11 cellular contexts compared by ENCODE assay signal in genomic region chr11:68398870-68399865, GRCh38.
A peak's percentile ranks its signal among the peaks of the same experiment; 100 is the strongest.
DNase-seq lines count a peak whose midpoint lies in the region; ATAC-seq, FAIRE-seq and TF ChIP-seq lines count a peak whose summit lies in the region.
"Had no signal": no experiment of that assay in that cellular context is flagged by ENCODE, and none has a peak within 500 bp of the region (broad histone marks: within the 10 kb centered on the region; RNA-seq: fewer than 3 reads in every experiment).

No MANE protein-coding gene starts in this region.

- no peak overlapping the region for H2AFZ ChIP-seq in HepG2 (ENCODE audit: low read length)
- no peak overlapping the region for H2AFZ ChIP-seq in osteoblast (ENCODE audit: low read length)

- no peak for TF ChIP-seq POLR2A in HepG2 (IDR thresholded peaks at IDR 0.05; ENCODE audit: insufficient read depth in 1 of 2, low read depth in 2 of 2, low read length in 2 of 2)

- in situ Hi-C loops in HepG2 (cut with HindIII; ENCODE audit: extremely low pct_ligation_motif_present, low pct_unique_long_range_greater_than_20kb) = no loop called here

- TF ChIP-seq EP300 in HepG2 (IDR thresholded peaks at IDR 0.05; ENCODE audit: low read depth in 2 of 2, low read length in 2 of 2) (no peak), HepG2 (CRISPR knock-in tag; IDR thresholded peaks at IDR 0.05; ENCODE audit: borderline replicate concordance) (no peak)

- H4K20me1 ChIP-seq in HepG2 (ENCODE audit: insufficient read depth, low read length) = peaks cover 16% of the 10 kb centered on the region; the same call in 1 of the 2 replicates
- H4K20me1 ChIP-seq in osteoblast (ENCODE audit: insufficient read depth, low read length) = peaks cover 8% of the 10 kb centered on the region

- TF ChIP-seq RAD21 in liver (IDR thresholded peaks at IDR 0.05) = no peak
- TF ChIP-seq RAD21 in HepG2 (CRISPR knock-in tag; IDR thresholded peaks at IDR 0.05) = no peak

- peaks cover 4 to 28% (median 20%) of the 10 kb centered on the region in 4 donors for H3K4me1 ChIP-seq in liver (ENCODE audit: control insufficient read depth in 4 of 4, insufficient read depth in 4 of 4, low read length in 3 of 4)
- H3K4me1 ChIP-seq in HepG2 (ENCODE audit: insufficient read depth, low read length) = peaks cover 12% of the 10 kb centered on the region; the same call in 1 of the 2 replicates
- H3K4me1 ChIP-seq in osteoblast (ENCODE audit: insufficient read depth, low read length) = no peaks in the 10 kb centered on the region
- H3K4me1 ChIP-seq: A549 had no signal

- TF ChIP-seq CTCF in liver (IDR thresholded peaks at IDR 0.05; ENCODE audit: low read depth, low read length, missing input control) (no peak), HepG2 (CRISPR knock-in tag; IDR thresholded peaks at IDR 0.05) (no peak), osteoblast (IDR thresholded peaks at IDR 0.05; ENCODE audit: extremely low read depth, low read depth, low read length) (no peak)

- H3K36me3 ChIP-seq in liver (ENCODE audit: control insufficient read depth in 4 of 4, insufficient read depth in 3 of 4, low read depth in 1 of 4, low read length in 3 of 4) = peaks cover 4 to 35% (median 11%) of the 10 kb centered on the region in 4 donors
- peaks cover 26 to 63% of the 10 kb centered on the region in 2 experiments; a peak in 4 of 5 replicates for H3K36me3 ChIP-seq in HepG2 (replicated peaks in 1 of 2; ENCODE audit: control insufficient read depth in 1 of 2, insufficient read depth in 2 of 2, low read length in 2 of 2)
- peaks cover 5% of the 10 kb centered on the region for H3K36me3 ChIP-seq in osteoblast (ENCODE audit: insufficient read depth, low read length)

- intact Hi-C loops in HepG2 (cut with micrococcal nuclease; ENCODE audit: unreplicated experiment) (no loop called here), Right ventricle myocardium superior (cut with DNase I) (loop anchor here (5.0 kb wide), 1 partner anchor 142 kb away; no protein-coding TSS in a partner anchor)

- H3K4me2 ChIP-seq in HepG2 (ENCODE audit: low read depth, low read length) (no peak overlapping the region), osteoblast (ENCODE audit: insufficient read depth, low read length) (no peak overlapping the region)
- H3K4me2 ChIP-seq: A549 had no signal

- no peak for DNase-seq in HepG2 (ENCODE audit: low spot score)
- DNase-seq in Right ventricle myocardium superior = peak; percentile 86
- DNase-seq in osteoblast (ENCODE audit: insufficient read length, low spot score, missing footprints) = peak; percentile 67
- DNase-seq in NCI-H510A (lab: John Stamatoyannopoulos, UW) = no peak
- DNase-seq in NCI-H345 (lab: John Stamatoyannopoulos, UW) = no peak
- no peak for DNase-seq in NCI-H510A treated with DMSO at 0.1 percent for 48 hours (lab: John Stamatoyannopoulos, UW)
- DNase-seq: activated effector memory CD4-positive, alpha-beta T cell treated with anti-CD3 and anti-CD28 coated beads, Interleukin-2, amount 50 U/mL, for 16 hours; NCI-H2107 had no signal

- H3K9ac ChIP-seq in liver (ENCODE audit: low read depth in 1 of 2, low read length in 2 of 2) (no peak overlapping the region), HepG2 (ENCODE audit: insufficient read depth, low read depth, low read length) (no peak overlapping the region)

- H3K4me3 ChIP-seq in liver (ENCODE audit: low read depth in 1 of 3, low read length in 3 of 3) = no peak overlapping the region
- H3K4me3 ChIP-seq in HepG2 (replicated peaks in 1 of 3; ENCODE audit: insufficient read depth in 1 of 3, low read depth in 2 of 3, low read length in 3 of 3) = no peak overlapping the region
- no peak overlapping the region for H3K4me3 ChIP-seq in osteoblast (ENCODE audit: insufficient read depth, low read length)
- H3K4me3 ChIP-seq: A549 had no signal

- ATAC-seq in HepG2 = no peak
- peak; percentile 90 for ATAC-seq in Right ventricle myocardium superior (ENCODE audit: poor library complexity)
- ATAC-seq in GM21360 (IDR thresholded peaks at IDR 0.05; ENCODE audit: unreplicated experiment) = no peak

- H3K9me3 ChIP-seq in liver (ENCODE audit: control insufficient read depth in 4 of 4, low read length in 3 of 4) (no peaks in the 10 kb centered on the region), HepG2 (ENCODE audit: low read length) (no peaks in the 10 kb centered on the region), osteoblast (ENCODE audit: low read depth, low read length) (no peaks in the 10 kb centered on the region)
- H3K9me3 ChIP-seq: A549 had no signal

- WGBS in liver = 58% methylated on average over 19 of the region's 19 CpGs
- 96% methylated on average over 18 of the region's 19 CpGs for WGBS in HepG2 (ENCODE audit: low lambda C conversion rate)

- POLR2A ChIA-PET in HepG2 (lab: Yijun Ruan, JAX) = no interaction called here

- no peaks in the 10 kb centered on the region for H3K27me3 ChIP-seq in liver (ENCODE audit: control insufficient read depth in 4 of 4, insufficient read depth in 4 of 4, low read length in 3 of 4)
- H3K27me3 ChIP-seq in HepG2 (ENCODE audit: control insufficient read depth in 1 of 2, insufficient read depth in 2 of 2, low read length in 2 of 2) = no peaks in the 10 kb centered on the region
- no peaks in the 10 kb centered on the region for H3K27me3 ChIP-seq in osteoblast (ENCODE audit: insufficient read depth, low read length)

- H3K79me2 ChIP-seq in HepG2 (ENCODE audit: insufficient read depth, low read length) = peaks cover 5% of the 10 kb centered on the region
- H3K79me2 ChIP-seq in osteoblast (ENCODE audit: insufficient read depth, low read length) = no peaks in the 10 kb centered on the region

- H3K27ac ChIP-seq in liver (ENCODE audit: low read depth in 1 of 2, low read length in 2 of 2) = peak overlapping the region; percentile 28 to 59
- no peak overlapping the region for H3K27ac ChIP-seq in HepG2 (ENCODE audit: extremely low read length, insufficient read depth, low read length)
- H3K27ac ChIP-seq in osteoblast (ENCODE audit: low read depth, low read length) = no peak overlapping the region
- H3K27ac ChIP-seq: A549 had no signal

- no TSS peak for BruUV-seq in HepG2 (replicated peaks; lab: Mats Ljungman, UMichigan)

- no peak for FAIRE-seq in HepG2 (lab: Jason Lieb, UNC)
- FAIRE-seq: A549 had no signal

- CTCF ChIA-PET in HepG2 (lab: Yijun Ruan, JAX; ENCODE audit: low intra/inter-chr PET ratio, low total read pairs) = no interaction called here

TF ChIP-seq in liver, 16 proteins besides CTCF, POLR2A, EP300 and RAD21 (continues in another document):
- TF ChIP-seq HNF4A (conservative IDR thresholded peaks at IDR 0.05) = peak in 1 of 2 donors; percentile 11
- TF ChIP-seq JUND (IDR thresholded peaks at IDR 0.05) = no peak
- no peak for TF ChIP-seq FOXA1 (IDR thresholded peaks at IDR 0.05)
- TF ChIP-seq SP1 (IDR thresholded peaks at IDR 0.05) = peak; percentile 68
- TF ChIP-seq, protein P1, sequence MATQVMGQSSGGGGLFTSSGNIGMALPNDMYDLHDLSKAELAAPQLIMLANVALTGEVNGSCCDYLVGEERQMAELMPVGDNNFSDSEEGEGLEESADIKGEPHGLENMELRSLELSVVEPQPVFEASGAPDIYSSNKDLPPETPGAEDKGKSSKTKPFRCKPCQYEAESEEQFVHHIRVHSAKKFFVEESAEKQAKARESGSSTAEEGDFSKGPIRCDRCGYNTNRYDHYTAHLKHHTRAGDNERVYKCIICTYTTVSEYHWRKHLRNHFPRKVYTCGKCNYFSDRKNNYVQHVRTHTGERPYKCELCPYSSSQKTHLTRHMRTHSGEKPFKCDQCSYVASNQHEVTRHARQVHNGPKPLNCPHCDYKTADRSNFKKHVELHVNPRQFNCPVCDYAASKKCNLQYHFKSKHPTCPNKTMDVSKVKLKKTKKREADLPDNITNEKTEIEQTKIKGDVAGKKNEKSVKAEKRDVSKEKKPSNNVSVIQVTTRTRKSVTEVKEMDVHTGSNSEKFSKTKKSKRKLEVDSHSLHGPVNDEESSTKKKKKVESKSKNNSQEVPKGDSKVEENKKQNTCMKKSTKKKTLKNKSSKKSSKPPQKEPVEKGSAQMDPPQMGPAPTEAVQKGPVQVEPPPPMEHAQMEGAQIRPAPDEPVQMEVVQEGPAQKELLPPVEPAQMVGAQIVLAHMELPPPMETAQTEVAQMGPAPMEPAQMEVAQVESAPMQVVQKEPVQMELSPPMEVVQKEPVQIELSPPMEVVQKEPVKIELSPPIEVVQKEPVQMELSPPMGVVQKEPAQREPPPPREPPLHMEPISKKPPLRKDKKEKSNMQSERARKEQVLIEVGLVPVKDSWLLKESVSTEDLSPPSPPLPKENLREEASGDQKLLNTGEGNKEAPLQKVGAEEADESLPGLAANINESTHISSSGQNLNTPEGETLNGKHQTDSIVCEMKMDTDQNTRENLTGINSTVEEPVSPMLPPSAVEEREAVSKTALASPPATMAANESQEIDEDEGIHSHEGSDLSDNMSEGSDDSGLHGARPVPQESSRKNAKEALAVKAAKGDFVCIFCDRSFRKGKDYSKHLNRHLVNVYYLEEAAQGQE (IDR thresholded peaks at IDR 0.05) = no peak

TF ChIP-seq in HepG2, 621 proteins besides CTCF, POLR2A, EP300 and RAD21 (continues in another document):
- TF ChIP-seq GMEB1 (CRISPR knock-in tag; IDR thresholded peaks at IDR 0.05; ENCODE audit: borderline replicate concordance) (no peak), ZNF790 (CRISPR knock-in tag; IDR thresholded peaks at IDR 0.05; ENCODE audit: borderline replicate concordance) (no peak), ZBTB37 (CRISPR knock-in tag; IDR thresholded peaks at IDR 0.05) (no peak), BORCS8-MEF2B (CRISPR knock-in tag; IDR thresholded peaks at IDR 0.05) (no peak), PHF21A (CRISPR knock-in tag; IDR thresholded peaks at IDR 0.05) (no peak)

Comparison
In these comparisons a context has a peak if more than half of its experiments do, and no peak if none do; other contexts are left out.
1. H3K27ac ChIP-seq: peak in liver (2 of 2); none in HepG2 (single experiment) and osteoblast (single experiment).
2. DNase-seq: peak in Right ventricle myocardium superior (single experiment) and osteoblast (single experiment); none in HepG2 (single experiment), NCI-H510A (single experiment), NCI-H345 (single experiment) and NCI-H510A treated with DMSO at 0.1 percent for 48 hours (single experiment).